16 cellular contexts compared by ENCODE assay signal in genomic region chr5:175693746-175694145, GRCh38. TPM values are rescaled to one million over a fixed set of nuclear protein-coding genes. Genes with fewer than 3 reads are reported as not detected.
DNase-seq lines count a peak whose midpoint lies in the region; ATAC-seq and TF ChIP-seq lines count a peak whose summit lies in the region.
"Had no signal": no experiment of that assay in that cellular context is flagged by ENCODE, and none has a peak within 500 bp of the region (broad histone marks: within the 10 kb centered on the region; RNA-seq: fewer than 3 reads in every experiment).

No MANE protein-coding gene starts in this region.

- H3K27ac ChIP-seq in endodermal cell (ENCODE audit: low read depth, low read length) (no peak overlapping the region), spleen (peak overlapping the region in 6 of 8 donors; percentile 27 to 90 (median 76)), GM23248 (no peak overlapping the region)
- H3K27ac ChIP-seq: SJCRH30 had no signal

- peak overlapping the region; percentile 64 for H3K27ac Mint-ChIP-seq in activated naive CD4-positive, alpha-beta T cell treated with anti-CD3 and anti-CD28 coated beads for 36 hours
- peak overlapping the region; percentile 41 for H3K27ac Mint-ChIP-seq in endodermal cell
- H3K27ac Mint-ChIP-seq: nephron had no signal

- no peaks in the 10 kb centered on the region for H3F3A ChIP-seq in GM23248 (ENCODE audit: insufficient read depth)

- H3K4me1 ChIP-seq in endodermal cell (ENCODE audit: control insufficient read depth, insufficient read depth, low read length) (peaks cover 10% of the 10 kb centered on the region), spleen (peaks cover 0 to 83% (median 44%) of the 10 kb centered on the region in 6 donors), GM23248 (ENCODE audit: insufficient read depth) (no peaks in the 10 kb centered on the region)
- H3K4me1 ChIP-seq: SJCRH30 had no signal

- CTCF ChIA-PET in activated naive CD4-positive, alpha-beta T cell treated with anti-CD3 and anti-CD28 coated beads for 36 hours (lab: Charles Lee): interaction anchor here (0.6 to 6.0 kb wide), 5 partner anchors 10 to 215 kb away, joined by 3 to 111 read pairs (median 5); partner anchors contain the start of gene SFXN1

- in situ Hi-C loops in GM23248 (cut with MboI): no loop called here

- H3K9me2 ChIP-seq in GM23248 (ENCODE audit: insufficient read depth): no peaks in the 10 kb centered on the region

- no peaks in the 10 kb centered on the region for H4K20me1 ChIP-seq in GM23248 (ENCODE audit: insufficient read depth)

- no peak for DNase-seq in activated naive CD4-positive, alpha-beta T cell treated with anti-CD3 and anti-CD28 coated beads for 36 hours
- no peak for DNase-seq in activated naive CD4-positive, alpha-beta T cell treated with anti-CD3 and anti-CD28 coated beads, Interleukin-2, amount 50 U/mL, for 16 hours
- DNase-seq in Kasumi-1 (lab: John Stamatoyannopoulos, UW): peak; percentile 49 to 73
- no peak for DNase-seq in endodermal cell
- DNase-seq in spleen: peak; percentile 47
- DNase-seq in medulla oblongata (ENCODE audit: extremely low spot score): no peak
- DNase-seq in GM23248: no peak
- DNase-seq: activated CD4-positive, alpha-beta T cell treated with anti-CD3 and anti-CD28 coated beads, Interleukin-2, amount 50 U/mL, for 1 hour; mesenchymal stem cell; MM.1S; NCI-H524; SJCRH30 had no signal

- ATAC-seq in HG03520 (IDR thresholded peaks at IDR 0.05; ENCODE audit: unreplicated experiment): no peak
- ATAC-seq: esophagus mucosa had no signal

- no peak overlapping the region for H3K4me3 Mint-ChIP-seq in activated naive CD4-positive, alpha-beta T cell treated with anti-CD3 and anti-CD28 coated beads for 36 hours
- H3K4me3 Mint-ChIP-seq in endodermal cell: no peak overlapping the region
- H3K4me3 Mint-ChIP-seq: nephron had no signal

- intact Hi-C loops in activated naive CD4-positive, alpha-beta T cell treated with anti-CD3 and anti-CD28 coated beads for 36 hours (cut with micrococcal nuclease): loop anchor here (10.0 kb wide), 1 partner anchor 779 kb away; no protein-coding TSS in a partner anchor
- intact Hi-C loops in spleen (cut with DNase I; ENCODE audit: low total_unique reads): loop anchor here (10.0 kb wide), 1 partner anchor 159 kb away; no protein-coding TSS in a partner anchor

- H3K4me3 ChIP-seq in endodermal cell (ENCODE audit: low read length) (no peak overlapping the region), spleen (peak overlapping the region in 1 of 8 donors; percentile 17), GM23248 (no peak overlapping the region)
- H3K4me3 ChIP-seq: SJCRH30 had no signal

- H3K27me3 ChIP-seq in endodermal cell (ENCODE audit: control insufficient read depth, insufficient read depth, low read length, poor library complexity, severe bottlenecking) (no peaks in the 10 kb centered on the region), spleen (replicated peaks in 1 of 7) (peaks cover 0 to 4% (median 0%) of the 10 kb centered on the region in 7 donors), GM23248 (replicated peaks; ENCODE audit: insufficient read depth) (no peaks in the 10 kb centered on the region)
- H3K27me3 ChIP-seq: SJCRH30 had no signal

- H3K36me3 Mint-ChIP-seq in activated naive CD4-positive, alpha-beta T cell treated with anti-CD3 and anti-CD28 coated beads for 36 hours (ENCODE audit: low read depth): no peaks in the 10 kb centered on the region
- no peaks in the 10 kb centered on the region for H3K36me3 Mint-ChIP-seq in endodermal cell (ENCODE audit: low read depth)

- peaks cover 50% of the 10 kb centered on the region for H3K4me1 Mint-ChIP-seq in activated naive CD4-positive, alpha-beta T cell treated with anti-CD3 and anti-CD28 coated beads for 36 hours (ENCODE audit: low read depth)
- peaks cover 39% of the 10 kb centered on the region for H3K4me1 Mint-ChIP-seq in endodermal cell

- no peaks in the 10 kb centered on the region for H3K79me2 ChIP-seq in GM23248 (ENCODE audit: insufficient read depth)

- no peak overlapping the region for H3K9ac ChIP-seq in endodermal cell (ENCODE audit: extremely low read depth, low read length, poor library complexity, severe bottlenecking)
- H3K9ac ChIP-seq in GM23248: no peak overlapping the region

- TF ChIP-seq POLR2A in spleen (IDR thresholded peaks at IDR 0.05): no peak

- H2AFZ ChIP-seq in GM23248: no peak overlapping the region

- no peak for TF ChIP-seq CTCF in endodermal cell (conservative IDR thresholded peaks at IDR 0.05)
- TF ChIP-seq CTCF in spleen (IDR thresholded peaks at IDR 0.05 in 8 of 11, conservative IDR thresholded peaks at IDR 0.05 in 3 of 11): no peak

- no peaks in the 10 kb centered on the region for H3K27me3 Mint-ChIP-seq in activated naive CD4-positive, alpha-beta T cell treated with anti-CD3 and anti-CD28 coated beads for 36 hours (ENCODE audit: low read depth)
- H3K27me3 Mint-ChIP-seq in endodermal cell (ENCODE audit: insufficient read depth): no peaks in the 10 kb centered on the region

- no peaks in the 10 kb centered on the region for H3K9me3 Mint-ChIP-seq in activated naive CD4-positive, alpha-beta T cell treated with anti-CD3 and anti-CD28 coated beads for 36 hours
- no peaks in the 10 kb centered on the region for H3K9me3 Mint-ChIP-seq in endodermal cell
- H3K9me3 Mint-ChIP-seq: nephron had no signal

- no peaks in the 10 kb centered on the region for H3K36me3 ChIP-seq in endodermal cell (ENCODE audit: control insufficient read depth, insufficient read depth, low read length)
- peaks cover 0 to 19% (median 0%) of the 10 kb centered on the region in 6 donors for H3K36me3 ChIP-seq in spleen
- no peaks in the 10 kb centered on the region for H3K36me3 ChIP-seq in GM23248 (ENCODE audit: low read depth)
- H3K36me3 ChIP-seq: SJCRH30 had no signal

- 97 to 100% methylated on average over 4 to 6 of the region's 6 CpGs for WGBS in endodermal cell (ENCODE audit: insufficient coverage in 1 of 2, insufficient read length in 1 of 2), 2 experiments
- WGBS in spleen, 5 donors: 38 to 68% (median 53%) methylated on average over 6 of the region's 6 CpGs
- WGBS in GM23248 (ENCODE audit: low coverage in 1 of 2, low lambda C conversion rate in 2 of 2, missing lambda C conversion rate in 2 of 2), 2 experiments: 15 to 17% methylated on average over 6 of the region's 6 CpGs

- no peak overlapping the region for H3K4me2 ChIP-seq in GM23248 (ENCODE audit: unreplicated experiment)

- H3K9me3 ChIP-seq in endodermal cell (ENCODE audit: control insufficient read depth, low read length): no peaks in the 10 kb centered on the region
- no peaks in the 10 kb centered on the region for H3K9me3 ChIP-seq in spleen
- no peaks in the 10 kb centered on the region for H3K9me3 ChIP-seq in GM23248 (ENCODE audit: low read depth)
- H3K9me3 ChIP-seq: SJCRH30 had no signal

RNA-seq across cellular contexts. Expression of gene HRH2, which starts 35.9 kb away (rescaled TPM):
- total RNA-seq in activated naive CD4-positive, alpha-beta T cell treated with anti-CD3 and anti-CD28 coated beads for 36 hours: 1 to 10 TPM; 8.7 to 10.0 TPM
- total RNA-seq in endodermal cell: 1 to 10 TPM; 2.1 to 3.3 TPM
- polyA plus RNA-seq in endodermal cell (2013, experiment 1 of 2): 1.3 TPM
- polyA plus RNA-seq in endodermal cell (2013, experiment 2 of 2): 1.1 TPM
- 10 to 100 TPM; 14.6 to 85.2 (median 31.9) TPM for total RNA-seq in spleen
- polyA plus RNA-seq in spleen: 1 to 10 TPM; 1.9 to 4.8 (median 4.4) TPM
- total RNA-seq in GM23248 (2014; rRNA removed; shearing (Covaris generic)): not detected in 2 replicates
- not detected in 2 replicates for polyA plus RNA-seq in GM23248 (2016; fragmentation: Nextera tagmentation; extraction: Ambion mirVana)
- total RNA-seq: dermis microvascular lymphatic vessel endothelial cell, SJCRH30 had no signal

Comparison
In these comparisons a context has a peak if more than half of its experiments do, and no peak if none do; other contexts are left out.
1. DNase-seq: peak in Kasumi-1 (2 of 2) and spleen (single experiment); none in activated naive CD4-positive, alpha-beta T cell treated with anti-CD3 and anti-CD28 coated beads for 36 hours (single experiment), activated naive CD4-positive, alpha-beta T cell treated with anti-CD3 and anti-CD28 coated beads, Interleukin-2, amount 50 U/mL, for 16 hours (single experiment), endodermal cell (single experiment), medulla oblongata (single experiment) and GM23248 (single experiment).
2. H3K27ac ChIP-seq: peak in spleen (6 of 8); none in endodermal cell (single experiment) and GM23248 (single experiment).